28 cellular contexts compared by ENCODE assay signal in the genomic region with DNA sequence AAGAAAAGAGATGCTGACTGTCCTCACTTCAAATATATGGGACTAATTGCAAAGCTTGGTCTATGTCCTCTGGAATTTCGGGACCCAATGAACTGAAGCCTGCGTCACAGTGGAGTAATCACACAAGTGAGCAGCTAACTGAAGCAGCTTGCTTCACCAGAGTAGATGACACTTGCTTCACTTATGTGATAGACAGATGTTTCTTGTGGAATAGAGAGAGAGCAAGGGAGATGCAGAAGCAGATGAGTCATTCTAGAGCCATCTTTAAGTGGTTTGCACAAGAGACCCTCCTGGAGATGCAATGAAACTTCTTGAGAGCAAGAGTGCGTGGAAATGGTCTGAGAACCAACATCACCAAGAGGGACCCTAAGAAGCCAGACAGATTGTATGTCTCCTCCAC.
A peak's percentile ranks its signal among the peaks of the same experiment; 100 is the strongest.
DNase-seq lines count a peak whose midpoint lies in the region; ATAC-seq and TF ChIP-seq lines count a peak whose summit lies in the region.
"Had no signal": no experiment of that assay in that cellular context is flagged by ENCODE, and none has a peak within 500 bp of the region (broad histone marks: within the 10 kb centered on the region; RNA-seq: fewer than 3 reads in every experiment).

No MANE protein-coding gene starts in this region.

- H3K4me1 ChIP-seq in mesenchymal stem cell (ENCODE audit: control insufficient read depth, insufficient read depth, low read depth, low read length) (no peaks in the 10 kb centered on the region), left lung (no peaks in the 10 kb centered on the region)
- H3K4me1 ChIP-seq: right atrium auricular region had no signal

- no peaks in the 10 kb centered on the region for H3K9me3 ChIP-seq in mesenchymal stem cell (ENCODE audit: control insufficient read depth, low read length)
- H3K9me3 ChIP-seq in left lung: no peaks in the 10 kb centered on the region
- H3K9me3 ChIP-seq: right atrium auricular region, thoracic aorta had no signal

- no peak overlapping the region for H2BK120ac ChIP-seq in mesenchymal stem cell (ENCODE audit: low read depth, low read length)

- H3K18ac ChIP-seq in mesenchymal stem cell (ENCODE audit: low read depth in 1 of 2, low read length in 2 of 2): no peak overlapping the region

- H3K27me3 ChIP-seq in HL-60 (ENCODE audit: insufficient read depth, poor library complexity, severe bottlenecking): no peaks in the 10 kb centered on the region
- H3K27me3 ChIP-seq in mesenchymal stem cell (ENCODE audit: control insufficient read depth in 1 of 2, insufficient read depth in 1 of 2, low read length in 2 of 2): no peaks in the 10 kb centered on the region
- H3K27me3 ChIP-seq in left lung: no peaks in the 10 kb centered on the region
- H3K27me3 ChIP-seq: right atrium auricular region had no signal

- H3K4me3 ChIP-seq in HL-60 (replicated peaks; ENCODE audit: insufficient read depth, low read length) (no peak overlapping the region), NB4 (ENCODE audit: low read depth, low read length) (no peak overlapping the region), choroid plexus epithelial cell (ENCODE audit: low read depth, low read length) (no peak overlapping the region), mesenchymal stem cell (ENCODE audit: insufficient read depth in 1 of 2, low read depth in 1 of 2, low read length in 2 of 2) (no peak overlapping the region), left lung (no peak overlapping the region)
- H3K4me3 ChIP-seq: right atrium auricular region, thoracic aorta had no signal

- H2BK12ac ChIP-seq in mesenchymal stem cell (ENCODE audit: low read length in 2 of 2): no peak overlapping the region

- H3K36me3 ChIP-seq in mesenchymal stem cell (ENCODE audit: control insufficient read depth in 1 of 2, insufficient read depth in 2 of 2, low read depth in 1 of 2, low read length in 2 of 2) (no peaks in the 10 kb centered on the region), left lung (no peaks in the 10 kb centered on the region)
- H3K36me3 ChIP-seq: right atrium auricular region, thoracic aorta had no signal

- no peak overlapping the region for H2AFZ ChIP-seq in mesenchymal stem cell (ENCODE audit: low read depth, low read length)

- H2BK5ac ChIP-seq in mesenchymal stem cell (ENCODE audit: low read depth, low read length, poor library complexity, severe bottlenecking): no peak overlapping the region

- no peak overlapping the region for H3K4ac ChIP-seq in mesenchymal stem cell (ENCODE audit: low read depth in 1 of 2, low read length in 2 of 2)

- no peak overlapping the region for H3K23ac ChIP-seq in mesenchymal stem cell (ENCODE audit: low read length in 2 of 2)

- H2AK5ac ChIP-seq in mesenchymal stem cell (ENCODE audit: low read length, severe bottlenecking): no peak overlapping the region

- intact Hi-C loops in left lung (cut with DNase I): no loop called here

- no peak overlapping the region for H4K8ac ChIP-seq in mesenchymal stem cell (ENCODE audit: low read length)

- ATAC-seq in left lung (no peak), HG02763 (IDR thresholded peaks at IDR 0.05; ENCODE audit: unreplicated experiment) (no peak)
- ATAC-seq: activated naive CD8-positive, alpha-beta T cell treated with anti-CD3 and anti-CD28 coated beads, Interleukin-2, amount 50 U/mL, for 24 hours; effector memory CD8-positive, alpha-beta T cell; esophagus mucosa; stimulated activated naive CD8-positive, alpha-beta T cell treated with anti-CD3 and anti-CD28 coated beads, Interleukin-15, amount 100 ng/mL, for 72 hours had no signal

- no peak overlapping the region for H2BK15ac ChIP-seq in mesenchymal stem cell (ENCODE audit: low read depth, poor library complexity, severe bottlenecking)

- H3K27ac ChIP-seq in HL-60 (replicated peaks): 0 out of 2 replicates have a peak overlapping the region, but pooled peaks have one; percentile 16
- H3K27ac ChIP-seq in mesenchymal stem cell (ENCODE audit: low read length, poor library complexity, severe bottlenecking): no peak overlapping the region
- no peak overlapping the region for H3K27ac ChIP-seq in left lung
- H3K27ac ChIP-seq: right atrium auricular region, thoracic aorta had no signal

- WGBS in mesenchymal stem cell: 78% methylated on average over 3 of the region's 3 CpGs

- H3K14ac ChIP-seq in mesenchymal stem cell (ENCODE audit: low read length in 2 of 2): no peak overlapping the region

- no peak for TF ChIP-seq CTCF in HL-60 (IDR thresholded peaks at IDR 0.05; ENCODE audit: insufficient read depth, low read length)
- no peak for TF ChIP-seq CTCF in NB4 (IDR thresholded peaks at IDR 0.05; ENCODE audit: low read depth, low read length)
- no peak for TF ChIP-seq CTCF in choroid plexus epithelial cell (conservative IDR thresholded peaks at IDR 0.05; ENCODE audit: low read depth, low read length)
- no peak for TF ChIP-seq CTCF in left lung (IDR thresholded peaks at IDR 0.05)

- H3K4me2 ChIP-seq in mesenchymal stem cell (ENCODE audit: low read length, poor library complexity, severe bottlenecking): no peak overlapping the region

- DNase-seq in HL-60 (ENCODE audit: low read depth in 1 of 2, low spot score in 1 of 2) (peak; percentile 35 to 55), NB4 (ENCODE audit: low read depth) (peak; percentile 47), choroid plexus epithelial cell (ENCODE audit: low read depth) (peak; percentile 65), mesenchymal stem cell (peak; percentile 72), left lung (no peak), NAMALWA (ENCODE audit: low spot score) (no peak)
- DNase-seq: activated B cell treated with CpG ODN at 0.5 μM for 24 hours; activated gamma-delta T cell; activated naive CD8-positive, alpha-beta T cell treated with anti-CD3 and anti-CD28 coated beads, Interleukin-2, amount 50 U/mL, for 24 hours; activated T-cell treated with anti-CD3 and anti-CD28 coated beads, Interleukin-2, amount 50 U/mL, for 24 hours; CD8-positive, alpha-beta memory T cell; central memory CD4-positive, alpha-beta T cell; DMS 273 treated with DMSO at 0.1 percent for 48 hours; effector memory CD8-positive, alpha-beta T cell; GOT3; hippocampal formation; mesendoderm; NCI-H1436; NCI-H2081; NCI-H526; NK-92 treated with Interleukin-12 subunit alpha and Interleukin-12 subunit beta, amount 100 ng/mL, for 24 hours; SHP77 treated with DMSO at 0.1 percent for 48 hours; stimulated activated CD4-positive, alpha-beta T cell treated with anti-CD3 and anti-CD28 coated beads, Interleukin-2, amount 100 ng/mL, for 24 hours; stimulated activated naive CD8-positive, alpha-beta T cell treated with anti-CD3 and anti-CD28 coated beads, Interleukin-15, amount 100 ng/mL, for 72 hours had no signal

- no peak overlapping the region for H4K91ac ChIP-seq in mesenchymal stem cell (ENCODE audit: low read length)

- H3K79me1 ChIP-seq in mesenchymal stem cell (replicated peaks; ENCODE audit: low read length, poor library complexity, severe bottlenecking): no peaks in the 10 kb centered on the region

- TF ChIP-seq POLR2A in NB4 (IDR thresholded peaks at IDR 0.05; ENCODE audit: extremely low read depth, insufficient read length): no peak

- no peak overlapping the region for H3K9ac ChIP-seq in mesenchymal stem cell (ENCODE audit: low read length)

Comparison
In these comparisons a context has a peak if more than half of its experiments do, and no peak if none do; other contexts are left out.
1. DNase-seq: peak in HL-60 (2 of 2), NB4 (single experiment), choroid plexus epithelial cell (single experiment) and mesenchymal stem cell (single experiment); none in left lung (0 of 2) and NAMALWA (single experiment).